Comparison of ENCODE assay signal across 4 cellular contexts in the genomic region with DNA sequence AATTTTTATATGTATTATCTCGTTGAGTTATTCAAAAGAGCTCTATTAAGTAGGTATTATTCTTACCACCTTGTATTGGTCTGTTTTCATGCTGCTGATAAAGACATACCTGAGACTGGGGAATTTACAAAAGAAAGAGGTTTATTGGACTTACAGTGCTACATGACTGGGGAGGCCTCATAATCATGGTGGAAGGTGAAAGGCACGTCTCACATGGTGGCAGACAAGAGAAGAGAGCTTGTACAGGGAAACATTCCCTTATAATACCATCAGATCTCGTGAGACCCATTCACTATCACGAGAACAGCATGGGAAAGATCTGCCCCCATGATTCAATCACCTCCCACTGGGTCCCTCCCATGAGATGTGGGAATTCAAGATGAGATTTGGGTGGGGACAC. TPM values are rescaled to one million over a fixed set of nuclear protein-coding genes. Genes with fewer than 3 reads are reported as not detected.
"Had no signal": no experiment of that assay in that cellular context is flagged by ENCODE, and none has a peak within 500 bp of the region (broad histone marks: within the 10 kb centered on the region; RNA-seq: fewer than 3 reads in every experiment).

No MANE protein-coding gene starts in this region.

RNA-seq across cellular contexts. Expression of a gene that starts 44.3 kb away (rescaled TPM):
- total RNA-seq: LHCN-M2, M059J, MCF 10A, NCI-H460 had no signal
